21 cellular contexts compared by ENCODE assay signal in genomic region chr2:190537765-190538164, GRCh38. TPM values are rescaled to one million over a fixed set of nuclear protein-coding genes. Genes with fewer than 3 reads are reported as not detected.
DNase-seq lines count a peak whose midpoint lies in the region; ATAC-seq, FAIRE-seq and TF ChIP-seq lines count a peak whose summit lies in the region.
"Had no signal": no experiment of that assay in that cellular context is flagged by ENCODE, and none has a peak within 500 bp of the region (broad histone marks: within the 10 kb centered on the region; RNA-seq: fewer than 3 reads in every experiment).

No MANE protein-coding gene starts in this region.

- no peak overlapping the region for H3K4me2 ChIP-seq in OCI-LY7 (ENCODE audit: low read length)

- H3K9me2 ChIP-seq in OCI-LY7 (ENCODE audit: insufficient read depth, low read length) = no peaks in the 10 kb centered on the region

- POLR2A ChIA-PET in OCI-LY7 (lab: Charles Lee) = no interaction called here

- TF ChIP-seq CTCF in epithelial cell of esophagus (IDR thresholded peaks at IDR 0.05; ENCODE audit: insufficient read depth, low read depth, low read length, missing control alignments) = no peak
- TF ChIP-seq CTCF in osteocyte (IDR thresholded peaks at IDR 0.05) = no peak
- TF ChIP-seq CTCF in OCI-LY7 (conservative IDR thresholded peaks at IDR 0.05; ENCODE audit: low read length) = no peak

- H3K9me3 Mint-ChIP-seq in osteocyte (ENCODE audit: unreplicated experiment) = peaks cover 33% of the 10 kb centered on the region

- intact Hi-C loops in posterior vena cava (cut with DNase I) (loop anchor here in 1 of 2 donors (5.0 kb wide), 1 partner anchor 110 kb away; the partner anchor contains the start of gene NAB1), OCI-LY7 (cut with micrococcal nuclease; ENCODE audit: unreplicated experiment) (loop anchor here (10.0 kb wide), 1 partner anchor 773 kb away; the partner anchor contains the start of gene OSGEPL1)

- peaks cover 29% of the 10 kb centered on the region for H3K4me1 Mint-ChIP-seq in osteocyte (ENCODE audit: unreplicated experiment)

- H2AFZ ChIP-seq in OCI-LY7 (ENCODE audit: low read length) = no peak overlapping the region

- H3K4me3 ChIP-seq in epithelial cell of esophagus (ENCODE audit: low read length) = no peak overlapping the region
- no peak overlapping the region for H3K4me3 ChIP-seq in OCI-LY7 (ENCODE audit: low read depth, low read length, poor library complexity, severe bottlenecking)
- H3K4me3 ChIP-seq: sigmoid colon, transverse colon had no signal

- no peaks in the 10 kb centered on the region for H3K27me3 Mint-ChIP-seq in osteocyte (ENCODE audit: unreplicated experiment)

- no peak overlapping the region for H3K27ac ChIP-seq in OCI-LY7 (ENCODE audit: low read depth, low read length, poor library complexity, severe bottlenecking)
- H3K27ac ChIP-seq: transverse colon had no signal

- peaks cover 53% of the 10 kb centered on the region for H3K9me3 ChIP-seq in OCI-LY7 (ENCODE audit: low read length)

- H4K20me1 ChIP-seq in OCI-LY7 (ENCODE audit: insufficient read depth, low read length) = no peaks in the 10 kb centered on the region

- H3K4me1 ChIP-seq in OCI-LY7 (ENCODE audit: insufficient read depth, low read length, poor library complexity, severe bottlenecking) = peaks cover 24% of the 10 kb centered on the region

- CTCF ChIA-PET in OCI-LY7 (lab: Charles Lee; ENCODE audit: unreplicated experiment) = no interaction called here

- H3K36me3 Mint-ChIP-seq in osteocyte (ENCODE audit: unreplicated experiment) = peaks cover 35% of the 10 kb centered on the region

- peaks cover 13% of the 10 kb centered on the region; the same call in 1 of the 2 replicates for H3K79me2 ChIP-seq in OCI-LY7 (ENCODE audit: insufficient read depth, low read depth, low read length)

- peak; percentile 33 for DNase-seq in NCI-H748 (lab: John Stamatoyannopoulos, UW; ENCODE audit: unreplicated experiment)
- DNase-seq in NCI-H748 treated with DMSO at 0.1 percent for 48 hours (lab: John Stamatoyannopoulos, UW) = no peak
- DNase-seq in RCC 7860 (ENCODE audit: low spot score) = peak; percentile 45
- DNase-seq in epithelial cell of esophagus (ENCODE audit: low read depth) = peak; percentile 28
- no peak for DNase-seq in osteocyte (ENCODE audit: extremely low spot score, unreplicated experiment)
- DNase-seq in posterior vena cava (ENCODE audit: low spot score) = no peak
- DNase-seq in OCI-LY7 (ENCODE audit: low spot score) = no peak
- DNase-seq: activated CD4-positive, alpha-beta T cell treated with anti-CD3 and anti-CD28 coated beads for 4 hours; activated T-cell treated with anti-CD3 and anti-CD28 coated beads, Interleukin-2, amount 50 U/mL, for 72 hours; amniotic stem cell; COR-L47; cortex of kidney; hypothalamus; KG1; left ventricle myocardium superior; NCI-H1694; NCI-H526 treated with DMSO at 0.1 percent for 48 hours; Right ventricle myocardium superior; sigmoid colon; transverse colon had no signal

- no peak for FAIRE-seq in RCC 7860 (lab: Jason Lieb, UNC)

- no peak overlapping the region for H3K4me3 Mint-ChIP-seq in osteocyte (ENCODE audit: unreplicated experiment)
- H3K4me3 Mint-ChIP-seq: activated T-cell treated with anti-CD3 and anti-CD28 coated beads, Interleukin-2, amount 50 U/mL, for 72 hours had no signal

- H3K27ac Mint-ChIP-seq in osteocyte (ENCODE audit: unreplicated experiment) = peak overlapping the region; percentile 48
- H3K27ac Mint-ChIP-seq: activated T-cell treated with anti-CD3 and anti-CD28 coated beads, Interleukin-2, amount 50 U/mL, for 72 hours had no signal

- no TSS peak for BruUV-seq in OCI-LY7 (replicated peaks; lab: Mats Ljungman, UMichigan)

- H3K36me3 ChIP-seq in OCI-LY7 (ENCODE audit: insufficient read depth, low read length) = peaks cover 22% of the 10 kb centered on the region
- H3K36me3 ChIP-seq: sigmoid colon, transverse colon had no signal

- ATAC-seq in GM18520 (IDR thresholded peaks at IDR 0.05; ENCODE audit: unreplicated experiment) = no peak
- ATAC-seq: activated T-cell treated with anti-CD3 and anti-CD28 coated beads, Interleukin-2, amount 50 U/mL, for 72 hours; left ventricle myocardium superior had no signal

RNA-seq across cellular contexts. Expression of gene NEMP2, which starts 3.2 kb away (rescaled TPM):
- total RNA-seq in osteocyte (11.7 and 11.9 TPM in 2 replicates), posterior vena cava (1 to 10 TPM; 5.0 to 6.8 TPM), OCI-LY7 (2022) (18.5 and 21.6 TPM in 2 replicates)
- total RNA-seq in OCI-LY7 (2014; rRNA removed; shearing (Covaris generic)) = 5.1 and 5.6 TPM in 2 replicates

Comparison
In these comparisons a context has a peak if more than half of its experiments do, and no peak if none do; other contexts are left out.
1. DNase-seq: peak in NCI-H748 (single experiment), RCC 7860 (single experiment) and epithelial cell of esophagus (single experiment); none in NCI-H748 treated with DMSO at 0.1 percent for 48 hours (single experiment), osteocyte (single experiment), posterior vena cava (single experiment) and OCI-LY7 (single experiment).